In the genomic region with DNA sequence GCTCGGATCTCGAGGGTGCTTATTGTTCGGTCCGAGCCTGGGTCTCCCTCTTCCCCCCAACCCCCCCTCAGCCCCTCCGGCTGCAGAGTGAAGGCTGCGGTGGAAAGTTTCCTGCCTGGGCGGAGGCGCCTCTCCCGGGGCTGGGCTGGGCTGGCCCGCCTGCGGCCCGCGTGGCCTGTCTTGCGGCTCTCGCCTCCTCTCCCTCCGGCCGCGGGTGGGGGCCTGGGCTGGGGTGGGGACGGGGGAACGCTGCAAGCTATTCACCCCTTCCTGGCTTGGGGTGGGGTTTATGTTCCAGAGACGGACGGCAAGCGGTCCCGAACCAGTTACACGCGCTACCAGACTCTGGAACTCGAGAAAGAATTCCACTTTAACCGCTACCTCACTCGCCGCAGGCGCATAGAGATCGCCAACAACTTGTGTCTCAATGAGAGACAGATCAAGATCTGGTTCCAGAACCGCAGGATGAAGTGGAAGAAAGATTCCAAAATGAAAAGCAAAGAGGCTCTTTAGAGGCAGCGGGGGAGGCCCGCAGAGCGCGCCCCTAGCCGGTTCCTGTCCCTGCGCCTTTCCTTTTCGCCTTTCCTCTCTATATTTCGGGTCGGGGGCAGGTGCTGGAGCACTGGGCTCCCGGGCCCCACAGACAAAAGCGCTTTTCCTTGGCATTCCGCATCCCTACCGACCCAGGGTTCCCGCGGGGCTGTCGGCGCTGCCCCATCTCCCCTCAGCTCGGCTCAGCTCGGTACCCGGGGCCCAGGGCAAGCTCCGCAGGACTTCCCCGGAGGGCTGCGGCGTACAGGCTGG, we compare ENCODE assay signal across 1 cellular context.
A peak's percentile ranks its signal among the peaks of the same experiment; 100 is the strongest.
TF ChIP-seq lines count a peak whose summit lies in the region.

No MANE protein-coding gene starts in this region.

TF ChIP-seq in H1, 55 proteins besides CTCF, POLR2A, EP300 and RAD21:
- no peak for TF ChIP-seq SP2 (IDR thresholded peaks at IDR 0.05; ENCODE audit: low read length)
- no peak for TF ChIP-seq CHD1 (IDR thresholded peaks at IDR 0.05; ENCODE audit: low read depth, low read length)
- peak; percentile 82 for TF ChIP-seq RNF2 (IDR thresholded peaks at IDR 0.05; ENCODE audit: borderline replicate concordance, low read depth, low read length, missing control alignments, poor library complexity, severe bottlenecking)
- TF ChIP-seq KDM4A (IDR thresholded peaks at IDR 0.05; ENCODE audit: low read depth, low read length, severe bottlenecking), result no peak
- TF ChIP-seq EZH2 (IDR thresholded peaks at IDR 0.05; ENCODE audit: low read depth, low read length, severe bottlenecking), result peak; percentile 95
- no peak for TF ChIP-seq TAF7 (optimal IDR thresholded peaks at IDR 0.05; ENCODE audit: borderline replicate concordance, low read depth, low read length)
- TF ChIP-seq E2F6 (IDR thresholded peaks at IDR 0.05), result no peak
- TF ChIP-seq ASH2L (IDR thresholded peaks at IDR 0.05; ENCODE audit: low read length), result no peak
- no peak for TF ChIP-seq JUND (IDR thresholded peaks at IDR 0.05; ENCODE audit: low read length)
- TF ChIP-seq TBP (IDR thresholded peaks at IDR 0.05; ENCODE audit: low read depth, low read length), result no peak
- TF ChIP-seq, protein P1, sequence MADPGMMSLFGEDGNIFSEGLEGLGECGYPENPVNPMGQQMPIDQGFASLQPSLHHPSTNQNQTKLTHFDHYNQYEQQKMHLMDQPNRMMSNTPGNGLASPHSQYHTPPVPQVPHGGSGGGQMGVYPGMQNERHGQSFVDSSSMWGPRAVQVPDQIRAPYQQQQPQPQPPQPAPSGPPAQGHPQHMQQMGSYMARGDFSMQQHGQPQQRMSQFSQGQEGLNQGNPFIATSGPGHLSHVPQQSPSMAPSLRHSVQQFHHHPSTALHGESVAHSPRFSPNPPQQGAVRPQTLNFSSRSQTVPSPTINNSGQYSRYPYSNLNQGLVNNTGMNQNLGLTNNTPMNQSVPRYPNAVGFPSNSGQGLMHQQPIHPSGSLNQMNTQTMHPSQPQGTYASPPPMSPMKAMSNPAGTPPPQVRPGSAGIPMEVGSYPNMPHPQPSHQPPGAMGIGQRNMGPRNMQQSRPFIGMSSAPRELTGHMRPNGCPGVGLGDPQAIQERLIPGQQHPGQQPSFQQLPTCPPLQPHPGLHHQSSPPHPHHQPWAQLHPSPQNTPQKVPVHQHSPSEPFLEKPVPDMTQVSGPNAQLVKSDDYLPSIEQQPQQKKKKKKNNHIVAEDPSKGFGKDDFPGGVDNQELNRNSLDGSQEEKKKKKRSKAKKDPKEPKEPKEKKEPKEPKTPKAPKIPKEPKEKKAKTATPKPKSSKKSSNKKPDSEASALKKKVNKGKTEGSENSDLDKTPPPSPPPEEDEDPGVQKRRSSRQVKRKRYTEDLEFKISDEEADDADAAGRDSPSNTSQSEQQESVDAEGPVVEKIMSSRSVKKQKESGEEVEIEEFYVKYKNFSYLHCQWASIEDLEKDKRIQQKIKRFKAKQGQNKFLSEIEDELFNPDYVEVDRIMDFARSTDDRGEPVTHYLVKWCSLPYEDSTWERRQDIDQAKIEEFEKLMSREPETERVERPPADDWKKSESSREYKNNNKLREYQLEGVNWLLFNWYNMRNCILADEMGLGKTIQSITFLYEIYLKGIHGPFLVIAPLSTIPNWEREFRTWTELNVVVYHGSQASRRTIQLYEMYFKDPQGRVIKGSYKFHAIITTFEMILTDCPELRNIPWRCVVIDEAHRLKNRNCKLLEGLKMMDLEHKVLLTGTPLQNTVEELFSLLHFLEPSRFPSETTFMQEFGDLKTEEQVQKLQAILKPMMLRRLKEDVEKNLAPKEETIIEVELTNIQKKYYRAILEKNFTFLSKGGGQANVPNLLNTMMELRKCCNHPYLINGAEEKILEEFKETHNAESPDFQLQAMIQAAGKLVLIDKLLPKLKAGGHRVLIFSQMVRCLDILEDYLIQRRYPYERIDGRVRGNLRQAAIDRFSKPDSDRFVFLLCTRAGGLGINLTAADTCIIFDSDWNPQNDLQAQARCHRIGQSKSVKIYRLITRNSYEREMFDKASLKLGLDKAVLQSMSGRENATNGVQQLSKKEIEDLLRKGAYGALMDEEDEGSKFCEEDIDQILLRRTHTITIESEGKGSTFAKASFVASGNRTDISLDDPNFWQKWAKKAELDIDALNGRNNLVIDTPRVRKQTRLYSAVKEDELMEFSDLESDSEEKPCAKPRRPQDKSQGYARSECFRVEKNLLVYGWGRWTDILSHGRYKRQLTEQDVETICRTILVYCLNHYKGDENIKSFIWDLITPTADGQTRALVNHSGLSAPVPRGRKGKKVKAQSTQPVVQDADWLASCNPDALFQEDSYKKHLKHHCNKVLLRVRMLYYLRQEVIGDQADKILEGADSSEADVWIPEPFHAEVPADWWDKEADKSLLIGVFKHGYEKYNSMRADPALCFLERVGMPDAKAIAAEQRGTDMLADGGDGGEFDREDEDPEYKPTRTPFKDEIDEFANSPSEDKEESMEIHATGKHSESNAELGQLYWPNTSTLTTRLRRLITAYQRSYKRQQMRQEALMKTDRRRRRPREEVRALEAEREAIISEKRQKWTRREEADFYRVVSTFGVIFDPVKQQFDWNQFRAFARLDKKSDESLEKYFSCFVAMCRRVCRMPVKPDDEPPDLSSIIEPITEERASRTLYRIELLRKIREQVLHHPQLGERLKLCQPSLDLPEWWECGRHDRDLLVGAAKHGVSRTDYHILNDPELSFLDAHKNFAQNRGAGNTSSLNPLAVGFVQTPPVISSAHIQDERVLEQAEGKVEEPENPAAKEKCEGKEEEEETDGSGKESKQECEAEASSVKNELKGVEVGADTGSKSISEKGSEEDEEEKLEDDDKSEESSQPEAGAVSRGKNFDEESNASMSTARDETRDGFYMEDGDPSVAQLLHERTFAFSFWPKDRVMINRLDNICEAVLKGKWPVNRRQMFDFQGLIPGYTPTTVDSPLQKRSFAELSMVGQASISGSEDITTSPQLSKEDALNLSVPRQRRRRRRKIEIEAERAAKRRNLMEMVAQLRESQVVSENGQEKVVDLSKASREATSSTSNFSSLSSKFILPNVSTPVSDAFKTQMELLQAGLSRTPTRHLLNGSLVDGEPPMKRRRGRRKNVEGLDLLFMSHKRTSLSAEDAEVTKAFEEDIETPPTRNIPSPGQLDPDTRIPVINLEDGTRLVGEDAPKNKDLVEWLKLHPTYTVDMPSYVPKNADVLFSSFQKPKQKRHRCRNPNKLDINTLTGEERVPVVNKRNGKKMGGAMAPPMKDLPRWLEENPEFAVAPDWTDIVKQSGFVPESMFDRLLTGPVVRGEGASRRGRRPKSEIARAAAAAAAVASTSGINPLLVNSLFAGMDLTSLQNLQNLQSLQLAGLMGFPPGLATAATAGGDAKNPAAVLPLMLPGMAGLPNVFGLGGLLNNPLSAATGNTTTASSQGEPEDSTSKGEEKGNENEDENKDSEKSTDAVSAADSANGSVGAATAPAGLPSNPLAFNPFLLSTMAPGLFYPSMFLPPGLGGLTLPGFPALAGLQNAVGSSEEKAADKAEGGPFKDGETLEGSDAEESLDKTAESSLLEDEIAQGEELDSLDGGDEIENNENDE (IDR thresholded peaks at IDR 0.05; ENCODE audit: insufficient replicate concordance, low read length), result no peak
- TF ChIP-seq BACH1 (IDR thresholded peaks at IDR 0.05; ENCODE audit: low read length), result no peak
- peak; percentile 97 for TF ChIP-seq SUZ12 (IDR thresholded peaks at IDR 0.05; ENCODE audit: low read length)
- TF ChIP-seq RFX5 (IDR thresholded peaks at IDR 0.05; ENCODE audit: borderline replicate concordance, low read depth, low read length), result no peak
- no peak for TF ChIP-seq NRF1 (IDR thresholded peaks at IDR 0.05; ENCODE audit: low read depth, low read length)
- TF ChIP-seq SIN3A (conservative IDR thresholded peaks at IDR 0.05 in 1 of 2, IDR thresholded peaks at IDR 0.05 in 1 of 2; ENCODE audit: low read depth in 1 of 2, low read length in 2 of 2), result no peak
- TF ChIP-seq CHD2 (IDR thresholded peaks at IDR 0.05; ENCODE audit: low read length), result no peak
- TF ChIP-seq PHF8 (conservative IDR thresholded peaks at IDR 0.05; ENCODE audit: low read depth, low read length), result no peak
- TF ChIP-seq EGR1 (IDR thresholded peaks at IDR 0.05; ENCODE audit: borderline replicate concordance, low read depth, low read length), result no peak
